Comparison of ENCODE assay signal across 16 cellular contexts in genomic region chr2:3324404-3325281, GRCh38.
"Had no signal": no experiment of that assay in that cellular context is flagged by ENCODE, and none has a peak within 500 bp of the region (broad histone marks: within the 10 kb centered on the region; RNA-seq: fewer than 3 reads in every experiment).

No MANE protein-coding gene starts in this region.

- DNase-seq: activated CD4-positive, alpha-beta T cell treated with anti-CD3 and anti-CD28 coated beads, Interleukin-2, amount 50 U/mL, for 4 hours; activated T-cell treated with anti-CD3 and anti-CD28 coated beads, Interleukin-2, amount 50 U/mL, for 72 hours; anterior cingulate cortex; caudate nucleus; hypothalamus; left ventricle myocardium superior; mesendoderm; natural killer cell; stimulated activated CD4-positive, alpha-beta T cell treated with anti-CD3 and anti-CD28 coated beads, Interleukin-12 subunit alpha, Interleukin-12 subunit beta, amount 100 ng/mL, for 4 hours; stimulated activated CD4-positive, alpha-beta T cell treated with anti-CD3 and anti-CD28 coated beads, Interleukin-1b, Interleukin-23, amount 100 ng/mL, for 48 hours had no signal

- FAIRE-seq: frontal cortex, TTC549 had no signal

- H3K27ac ChIP-seq: dorsolateral prefrontal cortex, neutrophil, parathyroid adenoma, suprapubic skin had no signal

- H3K4me1 ChIP-seq: suprapubic skin had no signal

- H2AFZ ChIP-seq: parathyroid adenoma had no signal

- ATAC-seq: activated T-cell treated with anti-CD3 and anti-CD28 coated beads, Interleukin-2, amount 50 U/mL, for 72 hours; left ventricle myocardium superior; natural killer cell had no signal

- H3K4me3 ChIP-seq: dorsolateral prefrontal cortex, suprapubic skin had no signal

- H3K9me3 ChIP-seq: neutrophil, suprapubic skin had no signal

- H3K9ac ChIP-seq: parathyroid adenoma had no signal

- H3K27me3 ChIP-seq: dorsolateral prefrontal cortex, neutrophil, suprapubic skin had no signal
